7 cellular contexts compared by ENCODE assay signal in genomic region chr4:10114607-10115006, GRCh38. TPM values are rescaled to one million over a fixed set of nuclear protein-coding genes. Genes with fewer than 3 reads are reported as not detected.
DNase-seq lines count a peak whose midpoint lies in the region; ATAC-seq and TF ChIP-seq lines count a peak whose summit lies in the region.

No MANE protein-coding gene starts in this region.

- H3K4me1 ChIP-seq in hepatocyte (ENCODE audit: insufficient read depth) = peaks cover 16% of the 10 kb centered on the region

- DNase-seq in HFF-Myc (ENCODE audit: extremely low read depth, low read depth) (no peak), hepatocyte (ENCODE audit: low spot score) (no peak), DMS153 (lab: John Stamatoyannopoulos, UW) (no peak), medulla oblongata (ENCODE audit: extremely low spot score) (no peak)
- no peak for DNase-seq in activated T-helper 2 cell treated with anti-CD3 and anti-CD28 coated beads, Interferon-gamma antibody, Interleukin-2, Interleukin-4, amounts not matched to agents 10 μg/mL and 5 μg/mL and 100 μg/mL, durations not matched to agents 14 hours and 24 hours and 36 hours (ENCODE audit: low spot score)

- peak overlapping the region; percentile 96 for H3K27ac ChIP-seq in hepatocyte

- H3K4me3 ChIP-seq in HFF-Myc (replicated peaks; ENCODE audit: low read depth, low read length) (peak overlapping the region; percentile 85), hepatocyte (no peak overlapping the region)

- peaks cover 52% of the 10 kb centered on the region for H4K20me1 ChIP-seq in hepatocyte (ENCODE audit: insufficient read depth, poor library complexity, severe bottlenecking)

- no peak for ATAC-seq in stimulated activated memory B cell treated with anti-CD40 and anti-IgM and Interleukin-4, amounts not matched to agents 10 μg/mL and 1 μg/mL and 100 μg/mL, for 72 hours
- ATAC-seq in HG03039 (IDR thresholded peaks at IDR 0.05; ENCODE audit: unreplicated experiment) = no peak

- H2AFZ ChIP-seq in hepatocyte = no peak overlapping the region

- peak overlapping the region; percentile 94 for H3K4me2 ChIP-seq in hepatocyte

- H3K79me2 ChIP-seq in hepatocyte = peaks cover 65% of the 10 kb centered on the region

- peaks cover 64% of the 10 kb centered on the region for H3K36me3 Mint-ChIP-seq in activated T-helper 2 cell treated with anti-CD3 and anti-CD28 coated beads, Interferon-gamma antibody, Interleukin-2, Interleukin-4, amounts not matched to agents 10 μg/mL and 5 μg/mL and 100 μg/mL, durations not matched to agents 14 hours and 24 hours and 36 hours (ENCODE audit: low read depth)
- H3K36me3 Mint-ChIP-seq in stimulated activated memory B cell treated with anti-CD40 and anti-IgM and Interleukin-4, amounts not matched to agents 10 μg/mL and 1 μg/mL and 100 μg/mL, for 72 hours = peaks cover 58% of the 10 kb centered on the region

- intact Hi-C loops in activated T-helper 2 cell treated with anti-CD3 and anti-CD28 coated beads, Interferon-gamma antibody, Interleukin-2, Interleukin-4, amounts not matched to agents 10 μg/mL and 5 μg/mL and 100 μg/mL, durations not matched to agents 14 hours and 24 hours and 36 hours (cut with micrococcal nuclease) = loop anchor here (5.0 kb wide), 1 partner anchor 618 kb away; no protein-coding TSS in a partner anchor

- H3K4me1 Mint-ChIP-seq in activated T-helper 2 cell treated with anti-CD3 and anti-CD28 coated beads, Interferon-gamma antibody, Interleukin-2, Interleukin-4, amounts not matched to agents 10 μg/mL and 5 μg/mL and 100 μg/mL, durations not matched to agents 14 hours and 24 hours and 36 hours (ENCODE audit: low read depth) = peaks cover 75% of the 10 kb centered on the region
- H3K4me1 Mint-ChIP-seq in stimulated activated memory B cell treated with anti-CD40 and anti-IgM and Interleukin-4, amounts not matched to agents 10 μg/mL and 1 μg/mL and 100 μg/mL, for 72 hours = peaks cover 91% of the 10 kb centered on the region

- TF ChIP-seq CTCF in HFF-Myc (IDR thresholded peaks at IDR 0.05; ENCODE audit: low read depth, low read length, missing control alignments) (no peak), hepatocyte (IDR thresholded peaks at IDR 0.05; ENCODE audit: poor library complexity) (no peak)

- no peaks in the 10 kb centered on the region for H3K9me3 Mint-ChIP-seq in activated T-helper 2 cell treated with anti-CD3 and anti-CD28 coated beads, Interferon-gamma antibody, Interleukin-2, Interleukin-4, amounts not matched to agents 10 μg/mL and 5 μg/mL and 100 μg/mL, durations not matched to agents 14 hours and 24 hours and 36 hours
- no peaks in the 10 kb centered on the region for H3K9me3 Mint-ChIP-seq in stimulated activated memory B cell treated with anti-CD40 and anti-IgM and Interleukin-4, amounts not matched to agents 10 μg/mL and 1 μg/mL and 100 μg/mL, for 72 hours

- H3K27me3 ChIP-seq in hepatocyte = no peaks in the 10 kb centered on the region

- no peaks in the 10 kb centered on the region for H3K36me3 ChIP-seq in hepatocyte (replicated peaks; ENCODE audit: insufficient read depth, low read depth)

- no peaks in the 10 kb centered on the region for H3K27me3 Mint-ChIP-seq in activated T-helper 2 cell treated with anti-CD3 and anti-CD28 coated beads, Interferon-gamma antibody, Interleukin-2, Interleukin-4, amounts not matched to agents 10 μg/mL and 5 μg/mL and 100 μg/mL, durations not matched to agents 14 hours and 24 hours and 36 hours (ENCODE audit: low read depth)
- no peaks in the 10 kb centered on the region for H3K27me3 Mint-ChIP-seq in stimulated activated memory B cell treated with anti-CD40 and anti-IgM and Interleukin-4, amounts not matched to agents 10 μg/mL and 1 μg/mL and 100 μg/mL, for 72 hours

- H3K9me2 ChIP-seq in hepatocyte (replicated peaks; ENCODE audit: insufficient read depth) = no peaks in the 10 kb centered on the region

- H3K27ac Mint-ChIP-seq in activated T-helper 2 cell treated with anti-CD3 and anti-CD28 coated beads, Interferon-gamma antibody, Interleukin-2, Interleukin-4, amounts not matched to agents 10 μg/mL and 5 μg/mL and 100 μg/mL, durations not matched to agents 14 hours and 24 hours and 36 hours = peak overlapping the region; percentile 83
- no peak overlapping the region for H3K27ac Mint-ChIP-seq in stimulated activated memory B cell treated with anti-CD40 and anti-IgM and Interleukin-4, amounts not matched to agents 10 μg/mL and 1 μg/mL and 100 μg/mL, for 72 hours

- peak overlapping the region; percentile 93 for H3K4me3 Mint-ChIP-seq in activated T-helper 2 cell treated with anti-CD3 and anti-CD28 coated beads, Interferon-gamma antibody, Interleukin-2, Interleukin-4, amounts not matched to agents 10 μg/mL and 5 μg/mL and 100 μg/mL, durations not matched to agents 14 hours and 24 hours and 36 hours (ENCODE audit: low read depth)
- peak overlapping the region; percentile 97 for H3K4me3 Mint-ChIP-seq in stimulated activated memory B cell treated with anti-CD40 and anti-IgM and Interleukin-4, amounts not matched to agents 10 μg/mL and 1 μg/mL and 100 μg/mL, for 72 hours

- 87% methylated on average over 7 of the region's 7 CpGs for WGBS in hepatocyte (ENCODE audit: low lambda C conversion rate, missing lambda C conversion rate)

- no peaks in the 10 kb centered on the region for H3K9me3 ChIP-seq in hepatocyte (ENCODE audit: low read depth)

RNA-seq across cellular contexts. Expression of gene WDR1, which starts 2.0 kb away (rescaled TPM):
- 387 and 398 TPM in 2 replicates for total RNA-seq in activated T-helper 2 cell treated with anti-CD3 and anti-CD28 coated beads, Interferon-gamma antibody, Interleukin-2, Interleukin-4, amounts not matched to agents 10 μg/mL and 5 μg/mL and 100 μg/mL, durations not matched to agents 14 hours and 24 hours and 36 hours
- 169 and 176 TPM in 2 replicates for total RNA-seq in hepatocyte
- 177 and 179 TPM in 2 replicates for polyA plus RNA-seq in hepatocyte
